Comparison of ENCODE assay signal across 29 cellular contexts in genomic region chr16:9476744-9477143, GRCh38.
DNase-seq lines count a peak whose midpoint lies in the region; ATAC-seq, FAIRE-seq and TF ChIP-seq lines count a peak whose summit lies in the region.
"Had no signal": no experiment of that assay in that cellular context is flagged by ENCODE, and none has a peak within 500 bp of the region (broad histone marks: within the 10 kb centered on the region; RNA-seq: fewer than 3 reads in every experiment).

No MANE protein-coding gene starts in this region.

- peak; percentile 89 for ATAC-seq in GM18907 (IDR thresholded peaks at IDR 0.05; ENCODE audit: unreplicated experiment)
- ATAC-seq in HG02938 (IDR thresholded peaks at IDR 0.05; ENCODE audit: unreplicated experiment) = peak; percentile 72
- peak; percentile 53 for ATAC-seq in HG03196 (IDR thresholded peaks at IDR 0.05; ENCODE audit: unreplicated experiment)
- peak; percentile 47 for ATAC-seq in GM12878
- ATAC-seq: A549, Right ventricle myocardium inferior, SK-N-SH treated with all-trans-retinoic acid at 6 μM for 48 hours, T-helper 17 cell had no signal

- H3K27ac ChIP-seq in GM12878 (ENCODE audit: control insufficient read depth, insufficient read depth) (no peak overlapping the region), breast epithelium (no peak overlapping the region), ovary (no peak overlapping the region)
- H3K27ac ChIP-seq: A549; BLaER1 treated with 17β-estradiol and CSF1 and Interleukin-3, amounts not matched to agents 10 nM and 100 nM; PC-9; SJCRH30 had no signal

- H3K4me1 ChIP-seq in GM12878 (ENCODE audit: control insufficient read depth, insufficient read depth, low read length) = no peaks in the 10 kb centered on the region
- H3K4me1 ChIP-seq in breast epithelium = no peaks in the 10 kb centered on the region
- no peaks in the 10 kb centered on the region for H3K4me1 ChIP-seq in ovary (ENCODE audit: insufficient read depth)
- H3K4me1 ChIP-seq: A549, SJCRH30 had no signal

- H4K20me1 ChIP-seq in GM12878 (ENCODE audit: control insufficient read depth, insufficient read depth) = no peaks in the 10 kb centered on the region
- H4K20me1 ChIP-seq: BLaER1 treated with 17β-estradiol and CSF1 and Interleukin-3, amounts not matched to agents 10 nM and 100 nM had no signal

- CTCF ChIA-PET in GM12878 (lab: Yijun Ruan, JAX) = no interaction called here

- H3K27me3 ChIP-seq in GM12878 (replicated peaks in 1 of 2; ENCODE audit: control insufficient read depth in 2 of 2, insufficient read depth in 2 of 2, low read length in 1 of 2) (no peaks in the 10 kb centered on the region), breast epithelium (no peaks in the 10 kb centered on the region), ovary (no peaks in the 10 kb centered on the region)
- H3K27me3 ChIP-seq: BLaER1 treated with 17β-estradiol and CSF1 and Interleukin-3, amounts not matched to agents 10 nM and 100 nM; SJCRH30 had no signal

- SMC1A ChIA-PET in GM12878 (lab: Charles Lee; ENCODE audit: uncharacterized antibody, unreplicated experiment) = no interaction called here

- no peaks in the 10 kb centered on the region for H3K79me2 ChIP-seq in GM12878 (ENCODE audit: control insufficient read depth, insufficient read depth, low read length)

- no peak overlapping the region for H2AFZ ChIP-seq in GM12878 (ENCODE audit: control insufficient read depth, low read depth, low read length)
- H2AFZ ChIP-seq: PC-9 had no signal

- H3K9ac ChIP-seq in GM12878 (ENCODE audit: control insufficient read depth, insufficient read depth, low read length) = no peak overlapping the region
- H3K9ac ChIP-seq: BLaER1 treated with 17β-estradiol and CSF1 and Interleukin-3, amounts not matched to agents 10 nM and 100 nM had no signal

- POLR2A ChIA-PET in GM12878 (lab: Charles Lee) = no interaction called here

- H3K4me3 ChIP-seq in GM12878 (no peak overlapping the region), breast epithelium (no peak overlapping the region), ovary (no peak overlapping the region)
- H3K4me3 ChIP-seq: A549; BLaER1 treated with 17β-estradiol and CSF1 and Interleukin-3, amounts not matched to agents 10 nM and 100 nM; PC-9; SJCRH30 had no signal

- TF ChIP-seq RAD21 in GM12878 (IDR thresholded peaks at IDR 0.05; ENCODE audit: insufficient read depth, low read depth, low read length) = no peak

- 0% methylated on average over 3 of the region's 3 CpGs for WGBS in GM12878 (ENCODE audit: insufficient coverage, insufficient replicate concordance, low lambda C conversion rate, missing lambda C conversion rate)
- 81 to 84% (median 83%) methylated on average over 3 of the region's 3 CpGs for WGBS in ovary, 3 donors

- DNase-seq in GM12878 (ENCODE audit: low read depth, low spot score) (no peak), germinal center (ENCODE audit: low spot score) (no peak), breast epithelium (ENCODE audit: low spot score in 2 of 2) (no peak), head of caudate nucleus (no peak), ovary (no peak)
- DNase-seq: AML-193; CD4-positive, alpha-beta T cell; H7; Karpas-422; NCI-H1092 treated with DMSO at 0.1 percent for 48 hours; NCI-H1436; NCI-H187 treated with DMSO at 0.1 percent for 48 hours; NCI-H2171 treated with DMSO at 0.1 percent for 48 hours; NCI-H345; NCI-H524 treated with DMSO at 0.1 percent for 48 hours; NCI-H774; PC-9; SJCRH30; T-helper 17 cell; T1000 had no signal

- H3K36me3 ChIP-seq in GM12878 (ENCODE audit: control insufficient read depth in 2 of 2, insufficient read depth in 2 of 2, low read length in 1 of 2) (no peaks in the 10 kb centered on the region), breast epithelium (no peaks in the 10 kb centered on the region), ovary (no peaks in the 10 kb centered on the region)
- H3K36me3 ChIP-seq: BLaER1 treated with 17β-estradiol and CSF1 and Interleukin-3, amounts not matched to agents 10 nM and 100 nM; SJCRH30 had no signal

- intact Hi-C loops in GM12878 (cut with micrococcal nuclease; ENCODE audit: unreplicated experiment) (no loop called here), breast epithelium (cut with DNase I; ENCODE audit: low total_unique reads) (no loop called here), head of caudate nucleus (cut with DNase I) (no loop called here), ovary (cut with DNase I) (no loop called here)

- BruUV-seq in GM12878 (replicated peaks; lab: Mats Ljungman, UMichigan) = no TSS peak

- no peak for TF ChIP-seq POLR2A in GM12878 (IDR thresholded peaks at IDR 0.05; ENCODE audit: low read depth, low read length)
- TF ChIP-seq POLR2A in breast epithelium (IDR thresholded peaks at IDR 0.05) = no peak
- no peak for TF ChIP-seq POLR2A in ovary (IDR thresholded peaks at IDR 0.05)

- no peak for TF ChIP-seq CTCF in GM12878 (IDR thresholded peaks at IDR 0.05 in 2 of 3, conservative IDR thresholded peaks at IDR 0.05 in 1 of 3; ENCODE audit: control insufficient read depth in 2 of 3, extremely low read depth in 1 of 3, insufficient read depth in 1 of 3, low read depth in 3 of 3, low read length in 3 of 3)
- no peak for TF ChIP-seq CTCF in breast epithelium (IDR thresholded peaks at IDR 0.05)
- no peak for TF ChIP-seq CTCF in ovary (IDR thresholded peaks at IDR 0.05)

- TF ChIP-seq EP300 in GM12878 (IDR thresholded peaks at IDR 0.05; ENCODE audit: borderline replicate concordance in 1 of 2, control insufficient read depth in 1 of 2, low read depth in 2 of 2, low read length in 2 of 2) (no peak), ovary (IDR thresholded peaks at IDR 0.05) (no peak)

- in situ Hi-C loops in GM12878 (cut with MboI) = no loop called here

- no peak for FAIRE-seq in GM12878 (lab: Jason Lieb, UNC)
- FAIRE-seq: A549, G401.6, GM12892 had no signal

- no peaks in the 10 kb centered on the region for H3K9me3 ChIP-seq in GM12878 (replicated peaks; ENCODE audit: control insufficient read depth, insufficient read depth, low read length)
- H3K9me3 ChIP-seq in breast epithelium = no peaks in the 10 kb centered on the region
- no peaks in the 10 kb centered on the region for H3K9me3 ChIP-seq in ovary
- H3K9me3 ChIP-seq: A549, SJCRH30 had no signal

- RAD21 ChIA-PET in GM12878 (lab: Charles Lee; ENCODE audit: unreplicated experiment) = no interaction called here

- no peak overlapping the region for H3K4me2 ChIP-seq in GM12878 (ENCODE audit: control insufficient read depth, insufficient read depth)
- H3K4me2 ChIP-seq: A549, PC-9 had no signal

TF ChIP-seq in GM12878, 131 proteins besides CTCF, POLR2A, EP300 and RAD21:
- TF ChIP-seq CREM (IDR thresholded peaks at IDR 0.05; ENCODE audit: low read depth) = no peak
- TF ChIP-seq SPI1 (IDR thresholded peaks at IDR 0.05; ENCODE audit: borderline replicate concordance, insufficient read depth, low read depth, low read length) = peak; percentile 59
